ENCODE assay signal across 23 cellular contexts in the genomic region with DNA sequence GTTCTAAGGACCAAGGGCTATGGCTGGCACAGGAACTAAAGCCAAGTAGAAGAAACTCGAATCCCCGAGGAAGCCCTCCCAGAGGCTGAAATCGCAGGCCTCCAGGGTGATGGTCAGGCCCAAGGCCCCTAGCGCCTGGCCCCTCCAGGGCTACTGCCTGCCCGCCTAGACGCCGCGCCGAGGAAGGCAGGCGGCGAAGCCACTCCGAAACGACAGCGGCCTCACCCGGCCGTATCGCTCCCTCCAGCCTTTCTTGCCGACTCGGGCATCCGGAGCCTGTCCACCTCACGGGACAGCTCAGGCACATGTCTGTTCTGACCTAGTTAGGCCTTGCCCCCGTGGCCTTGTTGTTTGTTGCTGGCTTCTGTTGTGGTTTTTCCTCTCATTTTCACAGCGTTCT. TPM values are rescaled to one million over a fixed set of nuclear protein-coding genes. Genes with fewer than 3 reads are reported as not detected.
"Had no signal": no experiment of that assay in that cellular context is flagged by ENCODE, and none has a peak within 500 bp of the region (broad histone marks: within the 10 kb centered on the region; RNA-seq: fewer than 3 reads in every experiment).

No MANE protein-coding gene starts in this region.

- DNase-seq: activated CD4-positive, alpha-beta T cell treated with anti-CD3 and anti-CD28 coated beads, Interleukin-2, amount 10 ng/mL, durations not matched to agents 24 days and 14 days; activated CD8-positive, alpha-beta memory T cell treated with anti-CD3 and anti-CD28 coated beads for 24 hours; activated gamma-delta T cell treated with Interleukin-2 at 50 U/mL for 16 hours; amniotic stem cell; central memory CD4-positive, alpha-beta T cell; colonic mucosa; effector CD4-positive, alpha-beta T cell; head of caudate nucleus; left colon; mammary epithelial cell; naive thymus-derived CD4-positive, alpha-beta T cell; right cardiac atrium; small intestine; stimulated activated CD4-positive, alpha-beta T cell treated with anti-CD3 and anti-CD28 coated beads, Interleukin-4, amount 100 ng/mL, for 4 hours; stimulated activated CD8-positive, alpha-beta memory T cell treated with anti-CD3 and anti-CD28 coated beads, Interleukin-4, amount 100 ng/mL, for 48 hours; stimulated activated naive CD4-positive, alpha-beta T cell treated with Interleukin-2 at 50 U/mL for 16 hours had no signal

- H3K4me3 ChIP-seq: colonic mucosa, mucosa of descending colon had no signal

- H3K36me3 Mint-ChIP-seq: activated naive CD8-positive, alpha-beta T cell; brain had no signal

- H3K4me1 Mint-ChIP-seq: activated CD4-positive, alpha-beta T cell treated with anti-CD3 and anti-CD28 coated beads, Interleukin-2, amount 10 ng/mL, durations not matched to agents 24 days and 14 days; brain had no signal

- H3K4me3 Mint-ChIP-seq: activated CD4-positive, alpha-beta T cell treated with anti-CD3 and anti-CD28 coated beads, Interleukin-2, amount 10 ng/mL, durations not matched to agents 24 days and 14 days; activated naive CD8-positive, alpha-beta T cell; brain; T-helper 1 cell treated with Interleukin-12 subunit alpha and Interleukin-12 subunit beta and Interleukin-4 antibody, amounts not matched to agents 30 μg/mL and 1 μg/mL, for 36 hours had no signal

- H3K9me3 ChIP-seq: colonic mucosa, mucosa of descending colon had no signal

- H3K27ac ChIP-seq: colonic mucosa had no signal

- FAIRE-seq: frontal cortex, small intestine had no signal

- ATAC-seq: left colon; mucosa of descending colon; naive thymus-derived CD4-positive, alpha-beta T cell had no signal

- H3K36me3 ChIP-seq: colonic mucosa had no signal

- H3K4me1 ChIP-seq: colonic mucosa had no signal

- H3K27ac Mint-ChIP-seq: activated CD4-positive, alpha-beta T cell treated with anti-CD3 and anti-CD28 coated beads, Interleukin-2, amount 10 ng/mL, durations not matched to agents 24 days and 14 days; activated naive CD8-positive, alpha-beta T cell; brain; naive thymus-derived CD4-positive, alpha-beta T cell; progenitor cell of endocrine pancreas; T-helper 1 cell treated with Interleukin-12 subunit alpha and Interleukin-12 subunit beta and Interleukin-4 antibody, amounts not matched to agents 30 μg/mL and 1 μg/mL, for 36 hours had no signal

RNA-seq across cellular contexts. Expression of gene LHX8, which starts 9.7 kb away (rescaled TPM):
- total RNA-seq: activated CD4-positive, alpha-beta T cell treated with anti-CD3 and anti-CD28 coated beads, Interleukin-2, amount 10 ng/mL, durations not matched to agents 24 days and 14 days; colonic mucosa; fibroblast of lung; left colon; mammary epithelial cell; mucosa of descending colon; naive thymus-derived CD4-positive, alpha-beta T cell; progenitor cell of endocrine pancreas; right cardiac atrium had no signal
- polyA plus RNA-seq: fibroblast of lung; mammary epithelial cell; naive thymus-derived CD4-positive, alpha-beta T cell; right cardiac atrium; small intestine had no signal
